ENCODE assay signal across 8 cellular contexts in the genomic region with DNA sequence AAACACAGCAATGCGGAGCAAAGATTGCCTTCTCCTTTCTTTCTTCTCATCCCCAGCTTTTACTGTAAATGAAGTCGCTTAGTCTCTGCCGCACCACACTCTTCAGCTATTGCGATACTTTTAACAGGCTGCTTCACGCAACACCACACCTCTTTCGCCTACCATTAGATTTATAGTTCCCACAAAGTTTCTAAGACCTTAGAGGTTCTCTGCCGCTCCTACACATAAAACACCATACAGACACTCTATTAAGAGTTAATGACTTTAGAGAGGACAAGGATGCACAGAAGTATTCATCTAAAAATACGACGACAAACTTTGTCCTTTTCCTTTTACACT. TPM values are rescaled to one million over a fixed set of nuclear protein-coding genes. Genes with fewer than 3 reads are reported as not detected.
DNase-seq lines count a peak whose midpoint lies in the region; ATAC-seq, FAIRE-seq and TF ChIP-seq lines count a peak whose summit lies in the region.

No MANE protein-coding gene starts in this region.

- peaks cover 13% of the 10 kb centered on the region for H3K4me1 ChIP-seq in iPS-18a (ENCODE audit: control insufficient read depth, low read depth, low read length)

- peak; percentile 54 for ATAC-seq in GM21528 (IDR thresholded peaks at IDR 0.05; ENCODE audit: low FRiP score, unreplicated experiment)
- peak; percentile 7 for ATAC-seq in activated naive CD8-positive, alpha-beta T cell treated with anti-CD3 and anti-CD28 coated beads, Interleukin-2, amount 10 ng/mL, durations not matched to agents 7 days and 5 days (ENCODE audit: low read depth)
- peak; percentile 62 for ATAC-seq in stimulated activated memory B cell treated with anti-CD40 and anti-IgM and Interleukin-4, amounts not matched to agents 10 μg/mL and 1 μg/mL and 100 μg/mL, for 72 hours

- no peak for FAIRE-seq in HTR-8/SVneo (lab: Jason Lieb, UNC)

- H3K9me3 Mint-ChIP-seq in activated naive CD8-positive, alpha-beta T cell treated with anti-CD3 and anti-CD28 coated beads, Interleukin-2, amount 10 ng/mL, durations not matched to agents 7 days and 5 days, result no peaks in the 10 kb centered on the region
- H3K9me3 Mint-ChIP-seq in stimulated activated memory B cell treated with anti-CD40 and anti-IgM and Interleukin-4, amounts not matched to agents 10 μg/mL and 1 μg/mL and 100 μg/mL, for 72 hours, result no peaks in the 10 kb centered on the region

- peak overlapping the region; percentile 86 for H3K27ac Mint-ChIP-seq in activated naive CD8-positive, alpha-beta T cell treated with anti-CD3 and anti-CD28 coated beads, Interleukin-2, amount 10 ng/mL, durations not matched to agents 7 days and 5 days
- H3K27ac Mint-ChIP-seq in stimulated activated memory B cell treated with anti-CD40 and anti-IgM and Interleukin-4, amounts not matched to agents 10 μg/mL and 1 μg/mL and 100 μg/mL, for 72 hours, result peak overlapping the region; percentile 100

- peak overlapping the region; percentile 48 for H3K27ac ChIP-seq in iPS-18a (ENCODE audit: low read length)

- peak overlapping the region; percentile 76 for H3K9ac ChIP-seq in iPS-18a (ENCODE audit: low read length)

- peak overlapping the region; percentile 88 for H3K4me3 Mint-ChIP-seq in activated naive CD8-positive, alpha-beta T cell treated with anti-CD3 and anti-CD28 coated beads, Interleukin-2, amount 10 ng/mL, durations not matched to agents 7 days and 5 days
- H3K4me3 Mint-ChIP-seq in stimulated activated memory B cell treated with anti-CD40 and anti-IgM and Interleukin-4, amounts not matched to agents 10 μg/mL and 1 μg/mL and 100 μg/mL, for 72 hours, result peak overlapping the region; percentile 80

- H3K9me3 ChIP-seq in iPS-18a (ENCODE audit: control insufficient read depth, low read depth, low read length), result no peaks in the 10 kb centered on the region

- POLR2A ChIA-PET in activated naive CD8-positive, alpha-beta T cell treated with anti-CD3 and anti-CD28 coated beads, Interleukin-2, amount 10 ng/mL, durations not matched to agents 7 days and 5 days (lab: Charles Lee), result interaction anchor here (1.0 kb wide), 1 partner anchor 34 kb away, joined by 3 read pairs; no protein-coding TSS in a partner anchor

- H3K4me1 Mint-ChIP-seq in activated naive CD8-positive, alpha-beta T cell treated with anti-CD3 and anti-CD28 coated beads, Interleukin-2, amount 10 ng/mL, durations not matched to agents 7 days and 5 days, result peaks cover 20% of the 10 kb centered on the region
- H3K4me1 Mint-ChIP-seq in stimulated activated memory B cell treated with anti-CD40 and anti-IgM and Interleukin-4, amounts not matched to agents 10 μg/mL and 1 μg/mL and 100 μg/mL, for 72 hours, result peaks cover 48% of the 10 kb centered on the region

- no peaks in the 10 kb centered on the region for H3K27me3 ChIP-seq in GM06990 (replicated peaks; ENCODE audit: control insufficient read depth, insufficient read depth, low read length)
- H3K27me3 ChIP-seq in iPS-18a (ENCODE audit: control insufficient read depth, insufficient read depth, low read length), result no peaks in the 10 kb centered on the region

- H3K4me3 ChIP-seq in GM06990 (replicated peaks; ENCODE audit: low read depth, low read length), result peak overlapping the region; percentile 96
- peak overlapping the region; percentile 78 for H3K4me3 ChIP-seq in iPS-18a (ENCODE audit: low read length)

- DNase-seq in GM06990 (ENCODE audit: extremely low read depth, insufficient read length), result no peak
- DNase-seq in HTR-8/SVneo (ENCODE audit: insufficient read length, low spot score), result peak; percentile 7
- DNase-seq in activated naive CD8-positive, alpha-beta T cell treated with anti-CD3 and anti-CD28 coated beads, Interleukin-2, amount 10 ng/mL, durations not matched to agents 7 days and 5 days, result no peak
- no peak for DNase-seq in SKM-1 treated with dmso at 0.1 percent for 144 hours (lab: John Stamatoyannopoulos, UW; ENCODE audit: unreplicated experiment)
- no peak for DNase-seq in KG1 (lab: John Stamatoyannopoulos, UW)

- H3K36me3 Mint-ChIP-seq in activated naive CD8-positive, alpha-beta T cell treated with anti-CD3 and anti-CD28 coated beads, Interleukin-2, amount 10 ng/mL, durations not matched to agents 7 days and 5 days, result peaks cover 14% of the 10 kb centered on the region
- no peaks in the 10 kb centered on the region for H3K36me3 Mint-ChIP-seq in stimulated activated memory B cell treated with anti-CD40 and anti-IgM and Interleukin-4, amounts not matched to agents 10 μg/mL and 1 μg/mL and 100 μg/mL, for 72 hours

- no peaks in the 10 kb centered on the region for H3K27me3 Mint-ChIP-seq in activated naive CD8-positive, alpha-beta T cell treated with anti-CD3 and anti-CD28 coated beads, Interleukin-2, amount 10 ng/mL, durations not matched to agents 7 days and 5 days
- H3K27me3 Mint-ChIP-seq in stimulated activated memory B cell treated with anti-CD40 and anti-IgM and Interleukin-4, amounts not matched to agents 10 μg/mL and 1 μg/mL and 100 μg/mL, for 72 hours, result no peaks in the 10 kb centered on the region

- TF ChIP-seq CTCF in GM06990 (IDR thresholded peaks at IDR 0.05; ENCODE audit: insufficient read depth, low read length, poor library complexity, severe bottlenecking), result no peak

- H3K36me3 ChIP-seq in GM06990 (ENCODE audit: control insufficient read depth, insufficient read depth, low read length) (no peaks in the 10 kb centered on the region), iPS-18a (ENCODE audit: control insufficient read depth, low read depth, low read length) (peaks cover 3% of the 10 kb centered on the region)

RNA-seq across cellular contexts. Expression of a gene that starts 0.6 kb away (rescaled TPM):
- total RNA-seq in activated naive CD8-positive, alpha-beta T cell treated with anti-CD3 and anti-CD28 coated beads, Interleukin-2, amount 10 ng/mL, durations not matched to agents 7 days and 5 days, result 10 to 100 TPM; 32.8 to 35.8 TPM

RNA-seq across cellular contexts. Expression of a gene that starts 34.4 kb away (rescaled TPM):
- 1 to 10 TPM; 2.2 to 2.4 TPM for total RNA-seq in activated naive CD8-positive, alpha-beta T cell treated with anti-CD3 and anti-CD28 coated beads, Interleukin-2, amount 10 ng/mL, durations not matched to agents 7 days and 5 days

Comparison
In these comparisons a context has a peak if more than half of its experiments do, and no peak if none do; other contexts are left out.
1. ATAC-seq: peak in every context shown above with its lines; median percentile 62 in stimulated activated memory B cell treated with anti-CD40 and anti-IgM and Interleukin-4, amounts not matched to agents 10 μg/mL and 1 μg/mL and 100 μg/mL, for 72 hours; 54 in GM21528; 7 in activated naive CD8-positive, alpha-beta T cell treated with anti-CD3 and anti-CD28 coated beads, Interleukin-2, amount 10 ng/mL, durations not matched to agents 7 days and 5 days.